In genomic region chr4:80336582-80336981, GRCh38 we compare ENCODE assay signal across 8 cellular contexts. TPM values are rescaled to one million over a fixed set of nuclear protein-coding genes. Genes with fewer than 3 reads are reported as not detected.
DNase-seq lines count a peak whose midpoint lies in the region; ATAC-seq and TF ChIP-seq lines count a peak whose summit lies in the region.

No MANE protein-coding gene starts in this region.

- intact Hi-C loops in CD4-positive, alpha-beta memory T cell (cut with micrococcal nuclease): loop anchor here (10.0 kb wide), 1 partner anchor 1382 kb away; no protein-coding TSS in a partner anchor
- intact Hi-C loops in HCT116 (cut with micrococcal nuclease) (loop anchor here (1.0 kb wide), 1 partner anchor 1384 kb away; no protein-coding TSS in a partner anchor), prostate gland (cut with DNase I) (no loop called here)

- CTCF ChIA-PET in CD4-positive, alpha-beta memory T cell (lab: Charles Lee; ENCODE audit: partially characterized antibody): no interaction called here
- CTCF ChIA-PET in HCT116 (lab: Charles Lee): interaction anchor here (1.0 to 2.4 kb wide), 5 partner anchors 14 to 1384 kb away, joined by 3 to 25 read pairs (median 7); no protein-coding TSS in a partner anchor

- H3K79me2 ChIP-seq in HCT116 (ENCODE audit: insufficient read depth, low read length) (no peaks in the 10 kb centered on the region), SU-DHL-6 (ENCODE audit: insufficient read depth, low read length) (no peaks in the 10 kb centered on the region)

- H3K27ac ChIP-seq in CD4-positive, alpha-beta memory T cell (ENCODE audit: low read depth, low read length): no peak overlapping the region
- no peak overlapping the region for H3K27ac ChIP-seq in HCT116 (ENCODE audit: low read depth, low read length)
- H3K27ac ChIP-seq in SU-DHL-6 (ENCODE audit: low read depth, low read length): no peak overlapping the region
- H3K27ac ChIP-seq in prostate gland: no peak overlapping the region

- H3K4me2 ChIP-seq in HCT116 (ENCODE audit: low read length): peak overlapping the region; percentile 91
- peak overlapping the region; percentile 66 for H3K4me2 ChIP-seq in SU-DHL-6 (ENCODE audit: low read depth, low read length, poor library complexity, severe bottlenecking)

- no peak overlapping the region for H3K27ac Mint-ChIP-seq in CD4-positive, alpha-beta memory T cell
- H3K27ac Mint-ChIP-seq in glutamatergic neuron (ENCODE audit: unreplicated experiment): no peak overlapping the region

- peaks cover 0 to 8% (median 5%) of the 10 kb centered on the region in 8 donors for H3K9me3 Mint-ChIP-seq in CD4-positive, alpha-beta memory T cell
- no peaks in the 10 kb centered on the region for H3K9me3 Mint-ChIP-seq in glutamatergic neuron (ENCODE audit: unreplicated experiment)

- peak; percentile 41 for TF ChIP-seq RAD21 in HCT116 (IDR thresholded peaks at IDR 0.05; ENCODE audit: low read depth)

- RAD21 ChIA-PET in HCT116 (lab: Charles Lee; ENCODE audit: low non-redundant PET in 1 of 2, low total read pairs in 2 of 2, uncharacterized antibody in 2 of 2, unreplicated experiment in 2 of 2): interaction anchor here in 1 of 2 experiments (0.9 kb wide), 1 partner anchor 115 kb away, joined by 4 read pairs; no protein-coding TSS in a partner anchor

- no TSS peak for BruUV-seq in HCT116 (replicated peaks; lab: Mats Ljungman, UMichigan)

- POLR2A ChIA-PET in CD4-positive, alpha-beta memory T cell (lab: Charles Lee; ENCODE audit: partially characterized antibody): no interaction called here
- POLR2A ChIA-PET in HCT116 (lab: Charles Lee): no interaction called here

- peaks cover 19% of the 10 kb centered on the region for H3K27me3 ChIP-seq in CD4-positive, alpha-beta memory T cell (ENCODE audit: insufficient read depth, low read length)
- peaks cover 33% of the 10 kb centered on the region for H3K27me3 ChIP-seq in HCT116 (ENCODE audit: insufficient read depth, low read length)
- H3K27me3 ChIP-seq in SU-DHL-6 (ENCODE audit: low read length): no peaks in the 10 kb centered on the region
- no peaks in the 10 kb centered on the region for H3K27me3 ChIP-seq in prostate gland (replicated peaks; ENCODE audit: insufficient read depth)

- H2AFZ ChIP-seq in HCT116 (ENCODE audit: low read depth, low read length, poor library complexity, severe bottlenecking): peak overlapping the region; percentile 55
- H2AFZ ChIP-seq in SU-DHL-6 (ENCODE audit: low read depth, low read length, severe bottlenecking): no peak overlapping the region

- H3K36me3 Mint-ChIP-seq in CD4-positive, alpha-beta memory T cell: no peaks in the 10 kb centered on the region
- peaks cover under 1% of the 10 kb centered on the region for H3K36me3 Mint-ChIP-seq in glutamatergic neuron (ENCODE audit: unreplicated experiment)

- 24% methylated on average over 10 of the region's 10 CpGs for WGBS in prostate gland

- peaks cover 15% of the 10 kb centered on the region for H3K4me1 ChIP-seq in CD4-positive, alpha-beta memory T cell (ENCODE audit: insufficient read depth, low read length)
- H3K4me1 ChIP-seq in HCT116 (ENCODE audit: control insufficient read depth in 1 of 2, insufficient read depth in 2 of 2, low read length in 2 of 2): peaks cover 0 to 14% of the 10 kb centered on the region in 2 experiments; a peak in 1 of 4 replicates
- H3K4me1 ChIP-seq in prostate gland (replicated peaks): no peaks in the 10 kb centered on the region

- H4K20me1 ChIP-seq in HCT116 (ENCODE audit: insufficient read depth): no peaks in the 10 kb centered on the region
- no peaks in the 10 kb centered on the region for H4K20me1 ChIP-seq in SU-DHL-6 (ENCODE audit: low read depth, low read length)

- H3K9me3 ChIP-seq in CD4-positive, alpha-beta memory T cell (ENCODE audit: control insufficient read depth in 1 of 2, low read length in 2 of 2): no peaks in the 10 kb centered on the region
- H3K9me3 ChIP-seq in HCT116 (ENCODE audit: control insufficient read depth in 1 of 2, insufficient read depth in 1 of 2, low read depth in 1 of 2, low read length in 2 of 2) (no peaks in the 10 kb centered on the region), SU-DHL-6 (ENCODE audit: insufficient read depth, low read length) (no peaks in the 10 kb centered on the region), prostate gland (no peaks in the 10 kb centered on the region)

- H3K4me3 ChIP-seq in CD4-positive, alpha-beta memory T cell (ENCODE audit: low read length in 2 of 2): no peak overlapping the region
- peak overlapping the region in 1 of 2 experiments; percentile 56; a peak in 2 of 4 replicates for H3K4me3 ChIP-seq in HCT116 (replicated peaks in 1 of 2; ENCODE audit: low read depth in 1 of 2, low read length in 2 of 2)
- no peak overlapping the region for H3K4me3 ChIP-seq in SU-DHL-6 (ENCODE audit: insufficient read depth, low read length, poor library complexity, severe bottlenecking)
- peak overlapping the region in 1 of 2 donors; percentile 44 for H3K4me3 ChIP-seq in prostate gland

- peak in 1 of 5 donors; percentile 19 for DNase-seq in CD4-positive, alpha-beta memory T cell
- peak; percentile 18 for DNase-seq in HCT116 (ENCODE audit: low read depth, low spot score)
- DNase-seq in glutamatergic neuron: no peak
- peak; percentile 19 for DNase-seq in prostate gland (ENCODE audit: low spot score)
- DNase-seq in germinal center (ENCODE audit: low spot score): no peak

- no peak for TF ChIP-seq POLR2A in HCT116 (IDR thresholded peaks at IDR 0.05; ENCODE audit: borderline replicate concordance, extremely low read depth, insufficient read depth, insufficient read length)
- TF ChIP-seq POLR2A in prostate gland (IDR thresholded peaks at IDR 0.05): no peak

- H3K4me1 Mint-ChIP-seq in CD4-positive, alpha-beta memory T cell: peaks cover 6 to 13% (median 8%) of the 10 kb centered on the region in 4 donors
- no peaks in the 10 kb centered on the region for H3K4me1 Mint-ChIP-seq in glutamatergic neuron (ENCODE audit: low read depth, unreplicated experiment)

- H3K9me2 ChIP-seq in HCT116 (ENCODE audit: insufficient read depth): no peaks in the 10 kb centered on the region
- H3K9me2 ChIP-seq in SU-DHL-6 (replicated peaks; ENCODE audit: insufficient read depth, low read length): no peaks in the 10 kb centered on the region

- ATAC-seq in HCT116 (peak; percentile 54), GM18867 (IDR thresholded peaks at IDR 0.05; ENCODE audit: unreplicated experiment) (no peak), HG03039 (IDR thresholded peaks at IDR 0.05; ENCODE audit: unreplicated experiment) (no peak)

- H3K9ac ChIP-seq in HCT116 (ENCODE audit: low read length) (no peak overlapping the region), SU-DHL-6 (ENCODE audit: low read length) (no peak overlapping the region)

- H3F3A ChIP-seq in SU-DHL-6 (ENCODE audit: insufficient read depth): no peaks in the 10 kb centered on the region

- no peaks in the 10 kb centered on the region for H3K36me3 ChIP-seq in CD4-positive, alpha-beta memory T cell (ENCODE audit: insufficient read depth, low read length)
- H3K36me3 ChIP-seq in HCT116 (ENCODE audit: control insufficient read depth in 1 of 2, insufficient read depth in 2 of 2, low read length in 2 of 2) (no peaks in the 10 kb centered on the region), SU-DHL-6 (ENCODE audit: low read length) (no peaks in the 10 kb centered on the region), prostate gland (no peaks in the 10 kb centered on the region)

- H3K27me3 Mint-ChIP-seq in CD4-positive, alpha-beta memory T cell: peaks cover 13 to 31% of the 10 kb centered on the region in 2 donors
- H3K27me3 Mint-ChIP-seq in glutamatergic neuron (ENCODE audit: unreplicated experiment): no peaks in the 10 kb centered on the region

- peak overlapping the region in 6 of 8 donors; percentile 14 to 88 (median 78) for H3K4me3 Mint-ChIP-seq in CD4-positive, alpha-beta memory T cell
- H3K4me3 Mint-ChIP-seq in glutamatergic neuron (ENCODE audit: unreplicated experiment): peak overlapping the region; percentile 92

- TF ChIP-seq CTCF in HCT116 (IDR thresholded peaks at IDR 0.05 in 2 of 3, conservative IDR thresholded peaks at IDR 0.05 in 1 of 3; ENCODE audit: borderline replicate concordance in 1 of 3, insufficient read depth in 1 of 3, low read depth in 2 of 3, low read length in 2 of 3): peak; percentile 34 to 44 (median 36); a peak in 5 of 6 replicates
- TF ChIP-seq CTCF in SU-DHL-6 (IDR thresholded peaks at IDR 0.05; ENCODE audit: insufficient read depth, low read length, poor library complexity, severe bottlenecking): no peak
- peak; percentile 3 for TF ChIP-seq CTCF in glutamatergic neuron (IDR thresholded peaks at IDR 0.05; ENCODE audit: partially characterized antibody, unreplicated experiment)
- peak in 2 of 4 experiments; percentile 15 to 17 for TF ChIP-seq CTCF in prostate gland (IDR thresholded peaks at IDR 0.05)

TF ChIP-seq in HCT116, 20 proteins besides CTCF, POLR2A, EP300 and RAD21 (continues in another document):
- no peak for TF ChIP-seq ZBTB33 (IDR thresholded peaks at IDR 0.05; ENCODE audit: extremely low read depth, insufficient replicate concordance, low read length)
- TF ChIP-seq SP1 (IDR thresholded peaks at IDR 0.05; ENCODE audit: low read depth): no peak
- TF ChIP-seq EGR1 (IDR thresholded peaks at IDR 0.05; ENCODE audit: low read depth): no peak
- no peak for TF ChIP-seq CEBPB (IDR thresholded peaks at IDR 0.05; ENCODE audit: low read depth)
- no peak for TF ChIP-seq ELF1 (IDR thresholded peaks at IDR 0.05; ENCODE audit: borderline replicate concordance, low read depth)
- TF ChIP-seq EZH2 (IDR thresholded peaks at IDR 0.05): no peak
- no peak for TF ChIP-seq MAX (IDR thresholded peaks at IDR 0.05)

RNA-seq across cellular contexts. Expression of gene CFAP299, which starts 1.1 kb away (rescaled TPM):
- not detected for total RNA-seq in CD4-positive, alpha-beta memory T cell
- not detected for polyA plus RNA-seq in CD4-positive, alpha-beta memory T cell
- total RNA-seq in HCT116 (2021; ENCODE audit: unreplicated experiment) (not detected), glutamatergic neuron (ENCODE audit: unreplicated experiment) (not detected), prostate gland (under 1 TPM in 1 of 2 donors, not detected in 1; 0.17 TPM)
- polyA plus RNA-seq in HCT116 (2012): not detected in 2 replicates

Comparison
In these comparisons a context has a peak if more than half of its experiments do, and no peak if none do; other contexts are left out.
1. DNase-seq: peak in HCT116 (single experiment) and prostate gland (single experiment); none in glutamatergic neuron (single experiment) and germinal center (single experiment).